32 cellular contexts compared by ENCODE assay signal in genomic region chr1:192852548-192852947, GRCh38.
"Had no signal": no experiment of that assay in that cellular context is flagged by ENCODE, and none has a peak within 500 bp of the region (broad histone marks: within the 10 kb centered on the region; RNA-seq: fewer than 3 reads in every experiment).

No MANE protein-coding gene starts in this region.

- H3K4me3 ChIP-seq: adrenal gland, body of pancreas, breast epithelium had no signal

- H3K27me3 ChIP-seq: adrenal gland, body of pancreas, brain microvascular endothelial cell, breast epithelium had no signal

- H3K9me3 ChIP-seq: adrenal gland, body of pancreas, breast epithelium had no signal

- H3K4me1 ChIP-seq: body of pancreas, breast epithelium had no signal

- ATAC-seq: activated CD8-positive, alpha-beta T cell treated with anti-CD3 and anti-CD28 coated beads for 36 hours; activated naive CD4-positive, alpha-beta T cell treated with anti-CD3 and anti-CD28 coated beads, Interleukin-2, amount 50 U/mL, for 72 hours; activated T-cell treated with anti-CD3 and anti-CD28 coated beads, Interleukin-2, amount 50 U/mL, for 4 hours; activated T-cell treated with anti-CD3 and anti-CD28 coated beads, Interleukin-2, amount 50 U/mL, for 72 hours; activated T-helper 17 cell treated with anti-CD3 and anti-CD28 coated beads, Interleukin-2, amount 50 U/mL, for 72 hours; body of pancreas; T-cell; T-helper 17 cell had no signal

- H3K36me3 ChIP-seq: adrenal gland, brain microvascular endothelial cell, breast epithelium had no signal

- DNase-seq: activated B cell treated with CpG ODN at 0.5 μM for 24 hours; activated CD4-positive, alpha-beta memory T cell treated with anti-CD3 and anti-CD28 coated beads for 36 hours; activated CD4-positive, alpha-beta T cell treated with anti-CD3 and anti-CD28 coated beads for 4 hours; activated CD4-positive, alpha-beta T cell treated with anti-CD3 and anti-CD28 coated beads, Interleukin-2, amount 10 ng/mL, durations not matched to agents 24 days and 14 days; activated CD4-positive, alpha-beta T cell treated with anti-CD3 and anti-CD28 coated beads, Interleukin-2, amount 50 U/mL, for 1 hour; activated CD4-positive, alpha-beta T cell treated with anti-CD3 and anti-CD28 coated beads, Interleukin-2, amount 50 U/mL, for 4 hours; activated CD4-positive, CD25-positive, alpha-beta regulatory T cell treated with anti-CD3 and anti-CD28 coated beads, Interleukin-2, amount 50 U/mL, for 72 hours; activated CD8-positive, alpha-beta memory T cell treated with anti-CD3 and anti-CD28 coated beads, Interleukin-2, amount 50 U/mL, for 4 hours; activated CD8-positive, alpha-beta T cell treated with anti-CD3 and anti-CD28 coated beads for 36 hours; activated effector memory CD4-positive, alpha-beta T cell treated with anti-CD3 and anti-CD28 coated beads, Interleukin-2, amount 50 U/mL, for 16 hours; activated gamma-delta T cell treated with Interleukin-2 at 50 U/mL for 16 hours; activated naive CD4-positive, alpha-beta T cell; activated naive CD4-positive, alpha-beta T cell treated with anti-CD3 and anti-CD28 coated beads for 36 hours; activated naive CD4-positive, alpha-beta T cell treated with anti-CD3 and anti-CD28 coated beads, Interleukin-2, amount 50 U/mL, for 16 hours; activated naive CD8-positive, alpha-beta T cell treated with anti-CD3 and anti-CD28 coated beads for 36 hours; activated T-cell treated with anti-CD3 and anti-CD28 coated beads for 4 hours; activated T-cell treated with anti-CD3 and anti-CD28 coated beads, Interleukin-2, amount 50 U/mL, for 1 hour; activated T-cell treated with anti-CD3 and anti-CD28 coated beads, Interleukin-2, amount 50 U/mL, for 4 hours; activated T-cell treated with anti-CD3 and anti-CD28 coated beads, Interleukin-2, amount 50 U/mL, for 72 hours; adrenal gland; amniotic stem cell; aorta; body of pancreas; brain microvascular endothelial cell; central memory CD4-positive, alpha-beta T cell; T-cell; T-helper 17 cell; T-helper 9 cell had no signal

- H3K27ac ChIP-seq: adrenal gland, body of pancreas, brain microvascular endothelial cell, breast epithelium, VCaP had no signal
